Comparison of ENCODE assay signal across 13 cellular contexts in the genomic region with DNA sequence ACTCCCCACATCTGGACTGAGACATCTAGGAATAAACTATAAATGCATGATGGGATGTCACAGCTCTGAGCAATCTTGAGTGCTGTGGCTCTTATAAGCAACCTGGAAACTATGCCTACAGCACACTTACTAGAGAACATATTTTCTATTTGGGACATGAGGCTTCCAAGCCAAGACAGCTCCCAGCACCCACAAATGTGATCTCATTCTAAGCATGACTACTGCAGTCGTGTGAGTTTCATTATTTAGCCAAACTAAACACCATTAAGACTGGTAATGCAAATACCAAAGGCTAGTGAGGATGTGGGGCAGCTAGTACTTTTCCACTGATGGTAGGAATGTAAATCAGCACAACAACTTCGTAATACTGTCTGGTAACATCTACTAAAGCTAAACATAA.
A peak's percentile ranks its signal among the peaks of the same experiment; 100 is the strongest.
DNase-seq lines count a peak whose midpoint lies in the region; ATAC-seq and TF ChIP-seq lines count a peak whose summit lies in the region.
"Had no signal": no experiment of that assay in that cellular context is flagged by ENCODE, and none has a peak within 500 bp of the region (broad histone marks: within the 10 kb centered on the region; RNA-seq: fewer than 3 reads in every experiment).

No MANE protein-coding gene starts in this region.

- peak overlapping the region; percentile 70 for H3K27ac Mint-ChIP-seq in osteocyte (ENCODE audit: unreplicated experiment)
- H3K27ac Mint-ChIP-seq in activated CD4-positive, alpha-beta memory T cell treated with anti-CD3 and anti-CD28 coated beads, Interleukin-2, amount 10 ng/mL, durations not matched to agents 7 days and 5 days: no peak overlapping the region

- H3K4me2 ChIP-seq in OCI-LY7 (ENCODE audit: low read length): no peak overlapping the region

- H3K9me3 ChIP-seq in OCI-LY7 (ENCODE audit: low read length): no peaks in the 10 kb centered on the region

- ATAC-seq in HG03520 (IDR thresholded peaks at IDR 0.05; ENCODE audit: unreplicated experiment): no peak

- TF ChIP-seq CTCF in epithelial cell of esophagus (IDR thresholded peaks at IDR 0.05; ENCODE audit: insufficient read depth, low read depth, low read length, missing control alignments): no peak
- no peak for TF ChIP-seq CTCF in osteocyte (IDR thresholded peaks at IDR 0.05)
- TF ChIP-seq CTCF in OCI-LY7 (conservative IDR thresholded peaks at IDR 0.05; ENCODE audit: low read length): no peak

- H3K4me1 Mint-ChIP-seq in osteocyte (ENCODE audit: unreplicated experiment): peaks cover 34% of the 10 kb centered on the region
- H3K4me1 Mint-ChIP-seq in activated CD4-positive, alpha-beta memory T cell treated with anti-CD3 and anti-CD28 coated beads, Interleukin-2, amount 10 ng/mL, durations not matched to agents 7 days and 5 days: no peaks in the 10 kb centered on the region
- H3K4me1 Mint-ChIP-seq: neural crest cell had no signal

- CTCF ChIA-PET in OCI-LY7 (lab: Charles Lee; ENCODE audit: unreplicated experiment): no interaction called here
- CTCF ChIA-PET in activated CD4-positive, alpha-beta memory T cell treated with anti-CD3 and anti-CD28 coated beads, Interleukin-2, amount 10 ng/mL, durations not matched to agents 7 days and 5 days (lab: Charles Lee): interaction anchor here (0.6 to 1.3 kb wide), 2 partner anchors 301 to 405 kb away, joined by 3 to 4 read pairs; no protein-coding TSS in a partner anchor

- H3K4me1 ChIP-seq in OCI-LY7 (ENCODE audit: insufficient read depth, low read length, poor library complexity, severe bottlenecking): no peaks in the 10 kb centered on the region

- H3K36me3 Mint-ChIP-seq in osteocyte (ENCODE audit: unreplicated experiment): peaks cover 15% of the 10 kb centered on the region
- peaks cover 42% of the 10 kb centered on the region for H3K36me3 Mint-ChIP-seq in activated CD4-positive, alpha-beta memory T cell treated with anti-CD3 and anti-CD28 coated beads, Interleukin-2, amount 10 ng/mL, durations not matched to agents 7 days and 5 days (ENCODE audit: low read depth)

- DNase-seq in Daoy (ENCODE audit: low read depth) (peak; percentile 68), NCI-H226 (peak; percentile 59), epithelial cell of esophagus (ENCODE audit: low read depth) (peak; percentile 22), osteocyte (ENCODE audit: extremely low spot score, unreplicated experiment) (no peak), OCI-LY7 (ENCODE audit: low spot score) (no peak)
- DNase-seq in activated CD4-positive, alpha-beta T cell treated with anti-CD3 and anti-CD28 coated beads for 4 hours: no peak
- no peak for DNase-seq in activated CD4-positive, alpha-beta memory T cell treated with anti-CD3 and anti-CD28 coated beads, Interleukin-2, amount 10 ng/mL, durations not matched to agents 7 days and 5 days
- DNase-seq: activated T-cell treated with anti-CD3 and anti-CD28 coated beads for 4 hours, cortex of kidney, MV-4-11, T-helper 9 cell had no signal

- BruUV-seq in OCI-LY7 (replicated peaks; lab: Mats Ljungman, UMichigan): no TSS peak

- H3K9me2 ChIP-seq in OCI-LY7 (ENCODE audit: insufficient read depth, low read length): no peaks in the 10 kb centered on the region

- no peak overlapping the region for H3K4me3 ChIP-seq in epithelial cell of esophagus (ENCODE audit: low read length)
- no peak overlapping the region for H3K4me3 ChIP-seq in OCI-LY7 (ENCODE audit: low read depth, low read length, poor library complexity, severe bottlenecking)

- H4K20me1 ChIP-seq in OCI-LY7 (ENCODE audit: insufficient read depth, low read length): no peaks in the 10 kb centered on the region

- POLR2A ChIA-PET in OCI-LY7 (lab: Charles Lee): no interaction called here
- POLR2A ChIA-PET in activated CD4-positive, alpha-beta memory T cell treated with anti-CD3 and anti-CD28 coated beads, Interleukin-2, amount 10 ng/mL, durations not matched to agents 7 days and 5 days (lab: Charles Lee): no interaction called here

- H3K79me2 ChIP-seq in OCI-LY7 (ENCODE audit: insufficient read depth, low read depth, low read length): no peaks in the 10 kb centered on the region

- no peak overlapping the region for H3K4me3 Mint-ChIP-seq in osteocyte (ENCODE audit: unreplicated experiment)
- no peak overlapping the region for H3K4me3 Mint-ChIP-seq in activated CD4-positive, alpha-beta memory T cell treated with anti-CD3 and anti-CD28 coated beads, Interleukin-2, amount 10 ng/mL, durations not matched to agents 7 days and 5 days
- H3K4me3 Mint-ChIP-seq: neural crest cell had no signal

- H3K27ac ChIP-seq in OCI-LY7 (ENCODE audit: low read depth, low read length, poor library complexity, severe bottlenecking): no peak overlapping the region

- H3K27me3 Mint-ChIP-seq in osteocyte (ENCODE audit: unreplicated experiment): no peaks in the 10 kb centered on the region
- H3K27me3 Mint-ChIP-seq in activated CD4-positive, alpha-beta memory T cell treated with anti-CD3 and anti-CD28 coated beads, Interleukin-2, amount 10 ng/mL, durations not matched to agents 7 days and 5 days: no peaks in the 10 kb centered on the region

- H3K9me3 Mint-ChIP-seq in osteocyte (ENCODE audit: unreplicated experiment): peaks cover 17% of the 10 kb centered on the region
- H3K9me3 Mint-ChIP-seq in activated CD4-positive, alpha-beta memory T cell treated with anti-CD3 and anti-CD28 coated beads, Interleukin-2, amount 10 ng/mL, durations not matched to agents 7 days and 5 days: no peaks in the 10 kb centered on the region

- intact Hi-C loops in OCI-LY7 (cut with micrococcal nuclease; ENCODE audit: unreplicated experiment): no loop called here

- H3K36me3 ChIP-seq in OCI-LY7 (ENCODE audit: insufficient read depth, low read length): peaks cover 9% of the 10 kb centered on the region

- H2AFZ ChIP-seq in OCI-LY7 (ENCODE audit: low read length): no peak overlapping the region

Comparison
In these comparisons a context has a peak if more than half of its experiments do, and no peak if none do; other contexts are left out.
1. DNase-seq: peak in Daoy (single experiment), NCI-H226 (single experiment) and epithelial cell of esophagus (single experiment); none in osteocyte (single experiment), activated CD4-positive, alpha-beta T cell treated with anti-CD3 and anti-CD28 coated beads for 4 hours (0 of 2), OCI-LY7 (single experiment) and activated CD4-positive, alpha-beta memory T cell treated with anti-CD3 and anti-CD28 coated beads, Interleukin-2, amount 10 ng/mL, durations not matched to agents 7 days and 5 days (single experiment).